29 cellular contexts compared by ENCODE assay signal in genomic region chr3:79146024-79146423, GRCh38.
"Had no signal": no experiment of that assay in that cellular context is flagged by ENCODE, and none has a peak within 500 bp of the region (broad histone marks: within the 10 kb centered on the region; RNA-seq: fewer than 3 reads in every experiment).

No MANE protein-coding gene starts in this region.

- H3K27me3 ChIP-seq: ascending aorta, cardiac muscle cell had no signal

- H3K27ac ChIP-seq: ascending aorta, cardiac muscle cell, VCaP had no signal

- H3K9me3 ChIP-seq: ascending aorta had no signal

- H3K4me1 ChIP-seq: ascending aorta had no signal

- FAIRE-seq: bronchial epithelial cell, TTC549 had no signal

- ATAC-seq: activated CD8-positive, alpha-beta T cell treated with anti-CD3 and anti-CD28 coated beads for 36 hours; activated naive CD8-positive, alpha-beta T cell treated with anti-CD3 and anti-CD28 coated beads, Interleukin-2, amount 50 U/mL, for 24 hours had no signal

- DNase-seq: activated B cell treated with CpG ODN at 0.5 μM for 24 hours; activated CD4-positive, alpha-beta memory T cell treated with anti-CD3 and anti-CD28 coated beads for 36 hours; activated CD4-positive, alpha-beta T cell treated with anti-CD3 and anti-CD28 coated beads for 4 hours; activated CD4-positive, alpha-beta T cell treated with anti-CD3 and anti-CD28 coated beads, Interleukin-2, amount 10 ng/mL, durations not matched to agents 24 days and 14 days; activated CD4-positive, alpha-beta T cell treated with anti-CD3 and anti-CD28 coated beads, Interleukin-2, amount 50 U/mL, for 1 hour; activated CD4-positive, alpha-beta T cell treated with anti-CD3 and anti-CD28 coated beads, Interleukin-2, amount 50 U/mL, for 4 hours; activated CD4-positive, CD25-positive, alpha-beta regulatory T cell treated with anti-CD3 and anti-CD28 coated beads, Interleukin-2, amount 50 U/mL, for 72 hours; activated CD8-positive, alpha-beta memory T cell treated with anti-CD3 and anti-CD28 coated beads, Interleukin-2, amount 50 U/mL, for 4 hours; activated CD8-positive, alpha-beta T cell treated with anti-CD3 and anti-CD28 coated beads for 36 hours; activated effector memory CD4-positive, alpha-beta T cell treated with Interleukin-2 at 50 U/mL for 16 hours; activated gamma-delta T cell; activated naive CD4-positive, alpha-beta T cell treated with anti-CD3 and anti-CD28 coated beads, Interleukin-2, amount 10 ng/mL, durations not matched to agents 7 days and 5 days; activated naive CD4-positive, alpha-beta T cell treated with Interleukin-2 at 50 U/mL for 16 hours; activated naive CD8-positive, alpha-beta T cell treated with anti-CD3 and anti-CD28 coated beads, Interleukin-2, amount 10 ng/mL, durations not matched to agents 7 days and 5 days; activated naive CD8-positive, alpha-beta T cell treated with anti-CD3 and anti-CD28 coated beads, Interleukin-2, amount 50 U/mL, for 24 hours; activated T-cell treated with anti-CD3 and anti-CD28 coated beads for 4 hours; activated T-cell treated with anti-CD3 and anti-CD28 coated beads, Interleukin-2, amount 50 U/mL, for 1 hour; activated T-cell treated with anti-CD3 and anti-CD28 coated beads, Interleukin-2, amount 50 U/mL, for 48 hours; amygdala; anterior cingulate cortex; caudate nucleus; cerebellar nuclear complex; T-helper 2 cell; T-helper 9 cell had no signal

- H3K36me3 ChIP-seq: ascending aorta, cardiac muscle cell had no signal

- H3K4me3 ChIP-seq: ascending aorta, cardiac muscle cell had no signal
